11 cellular contexts compared by ENCODE assay signal in genomic region chr5:39091940-39092580, GRCh38.
"Had no signal": no experiment of that assay in that cellular context is flagged by ENCODE, and none has a peak within 500 bp of the region (broad histone marks: within the 10 kb centered on the region; RNA-seq: fewer than 3 reads in every experiment).

No MANE protein-coding gene starts in this region.

- H3K4me3 Mint-ChIP-seq: activated CD4-positive, alpha-beta T cell treated with anti-CD3 and anti-CD28 coated beads, Interleukin-2, amount 10 ng/mL, durations not matched to agents 7 days and 5 days; activated T-cell treated with anti-CD3 and anti-CD28 coated beads, Interleukin-2, amount 50 U/mL, for 24 hours had no signal

- DNase-seq: activated CD4-positive, alpha-beta T cell treated with anti-CD3 and anti-CD28 coated beads, Interleukin-2, amount 10 ng/mL, durations not matched to agents 7 days and 5 days; activated CD4-positive, CD25-positive, alpha-beta regulatory T cell; activated effector memory CD4-positive, alpha-beta T cell treated with Interleukin-2 at 50 U/mL for 16 hours; activated T-cell treated with anti-CD3 and anti-CD28 coated beads, Interleukin-2, amount 50 U/mL, for 24 hours; amniotic stem cell; brain microvascular endothelial cell; heart left ventricle; stomach had no signal

- H3K36me3 ChIP-seq: brain microvascular endothelial cell, heart left ventricle, stomach had no signal

- H3K27ac ChIP-seq: heart left ventricle, skin epidermis, stomach had no signal

- H3K9me3 Mint-ChIP-seq: activated T-cell treated with anti-CD3 and anti-CD28 coated beads, Interleukin-2, amount 50 U/mL, for 24 hours had no signal

- H3K27me3 ChIP-seq: brain microvascular endothelial cell, heart left ventricle, stomach had no signal

- H3K27ac Mint-ChIP-seq: activated CD4-positive, alpha-beta T cell treated with anti-CD3 and anti-CD28 coated beads, Interleukin-2, amount 10 ng/mL, durations not matched to agents 7 days and 5 days; activated T-cell treated with anti-CD3 and anti-CD28 coated beads, Interleukin-2, amount 50 U/mL, for 24 hours had no signal

- H3K4me1 Mint-ChIP-seq: activated CD4-positive, alpha-beta T cell treated with anti-CD3 and anti-CD28 coated beads, Interleukin-2, amount 10 ng/mL, durations not matched to agents 7 days and 5 days had no signal

- H3K36me3 Mint-ChIP-seq: activated naive CD4-positive, alpha-beta T cell treated with anti-CD3 and anti-CD28 coated beads, Interleukin-2, amount 50 U/mL, for 72 hours had no signal

- H3K4me1 ChIP-seq: heart left ventricle, stomach had no signal

- ATAC-seq: heart left ventricle, left lobe of liver had no signal

- H3K4me3 ChIP-seq: heart left ventricle, skin epidermis, stomach had no signal
